ENCODE assay signal across 2 cellular contexts in the genomic region with DNA sequence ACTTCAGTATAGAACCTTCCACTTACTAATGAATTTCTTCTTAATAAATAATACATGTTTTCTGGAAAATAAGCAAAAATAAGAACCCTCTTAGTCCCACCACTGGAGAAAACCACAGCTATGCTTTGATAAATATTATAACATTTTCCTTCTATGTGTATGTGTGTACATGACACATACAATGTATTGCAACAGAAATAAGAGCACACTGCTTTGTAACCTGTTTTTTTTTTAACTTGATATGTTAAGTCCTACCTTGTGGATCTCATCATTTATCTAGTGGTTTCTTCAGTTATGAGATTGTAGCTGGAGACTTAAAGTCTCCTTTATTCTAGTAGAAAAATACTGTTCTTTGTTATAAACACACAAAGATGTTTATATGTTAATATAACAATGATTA.
A peak's percentile ranks its signal among the peaks of the same experiment; 100 is the strongest.
TF ChIP-seq lines count a peak whose summit lies in the region.

No MANE protein-coding gene starts in this region.

TF ChIP-seq in IMR-90, 13 proteins besides CTCF, POLR2A, EP300 and RAD21:
- TF ChIP-seq CEBPB (IDR thresholded peaks at IDR 0.05; ENCODE audit: low read depth, low read length) (peak; percentile 68), SMC3 (IDR thresholded peaks at IDR 0.05; ENCODE audit: low read depth, low read length) (no peak)

TF ChIP-seq in SK-N-SH treated with all-trans-retinoic acid at 6 μM for 48 hours, 23 proteins besides CTCF, POLR2A, EP300 and RAD21:
- no peak for TF ChIP-seq RARB (CRISPR knock-in tag; IDR thresholded peaks at IDR 0.05)
- TF ChIP-seq SNAI2 (CRISPR knock-in tag; IDR thresholded peaks at IDR 0.05) = no peak
- no peak for TF ChIP-seq ZFP3 (CRISPR knock-in tag; IDR thresholded peaks at IDR 0.05)
- TF ChIP-seq, protein P1, sequence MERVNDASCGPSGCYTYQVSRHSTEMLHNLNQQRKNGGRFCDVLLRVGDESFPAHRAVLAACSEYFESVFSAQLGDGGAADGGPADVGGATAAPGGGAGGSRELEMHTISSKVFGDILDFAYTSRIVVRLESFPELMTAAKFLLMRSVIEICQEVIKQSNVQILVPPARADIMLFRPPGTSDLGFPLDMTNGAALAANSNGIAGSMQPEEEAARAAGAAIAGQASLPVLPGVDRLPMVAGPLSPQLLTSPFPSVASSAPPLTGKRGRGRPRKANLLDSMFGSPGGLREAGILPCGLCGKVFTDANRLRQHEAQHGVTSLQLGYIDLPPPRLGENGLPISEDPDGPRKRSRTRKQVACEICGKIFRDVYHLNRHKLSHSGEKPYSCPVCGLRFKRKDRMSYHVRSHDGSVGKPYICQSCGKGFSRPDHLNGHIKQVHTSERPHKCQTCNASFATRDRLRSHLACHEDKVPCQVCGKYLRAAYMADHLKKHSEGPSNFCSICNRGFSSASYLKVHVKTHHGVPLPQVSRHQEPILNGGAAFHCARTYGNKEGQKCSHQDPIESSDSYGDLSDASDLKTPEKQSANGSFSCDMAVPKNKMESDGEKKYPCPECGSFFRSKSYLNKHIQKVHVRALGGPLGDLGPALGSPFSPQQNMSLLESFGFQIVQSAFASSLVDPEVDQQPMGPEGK (CRISPR knock-in tag; IDR thresholded peaks at IDR 0.05; ENCODE audit: borderline replicate concordance) = no peak
- no peak for TF ChIP-seq CSDC2 (CRISPR knock-in tag; IDR thresholded peaks at IDR 0.05)
- no peak for TF ChIP-seq TOX (CRISPR knock-in tag; IDR thresholded peaks at IDR 0.05; ENCODE audit: borderline replicate concordance)
- no peak for TF ChIP-seq PPARA (CRISPR knock-in tag; IDR thresholded peaks at IDR 0.05; ENCODE audit: borderline replicate concordance)
- TF ChIP-seq ZC3H10 (CRISPR knock-in tag; IDR thresholded peaks at IDR 0.05) = no peak
